Comparison of ENCODE assay signal across 27 cellular contexts in the genomic region with DNA sequence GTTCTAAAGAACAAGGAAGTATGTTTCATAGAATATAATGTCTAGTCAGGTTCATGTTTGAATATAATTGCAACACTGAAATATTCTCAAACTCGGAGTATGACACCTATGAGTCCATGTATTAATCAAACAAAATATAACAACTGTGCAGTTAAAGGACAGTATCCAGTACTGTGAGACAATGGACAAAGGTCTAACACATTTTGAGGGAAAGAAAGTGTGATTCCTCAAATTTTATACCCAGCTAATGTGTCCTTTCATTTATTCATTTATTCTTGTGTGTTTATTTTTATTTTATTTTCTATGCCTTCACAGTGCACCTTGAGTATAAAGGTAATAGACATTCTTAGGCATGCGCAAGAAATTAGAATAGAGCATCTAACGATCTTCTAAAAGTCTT.
"Had no signal": no experiment of that assay in that cellular context is flagged by ENCODE, and none has a peak within 500 bp of the region (broad histone marks: within the 10 kb centered on the region; RNA-seq: fewer than 3 reads in every experiment).

No MANE protein-coding gene starts in this region.

- H3K9me3 ChIP-seq: colonic mucosa had no signal

- FAIRE-seq: colon, endothelial cell of umbilical vein, frontal cortex had no signal

- H3K27me3 ChIP-seq: colonic mucosa, dorsolateral prefrontal cortex, esophagus muscularis mucosa, esophagus squamous epithelium, foreskin keratinocyte, gastrocnemius medialis, gastroesophageal sphincter, heart left ventricle, heart right ventricle had no signal

- H3K27ac ChIP-seq: colonic mucosa, coronary artery, dorsolateral prefrontal cortex, epithelial cell of prostate, esophagus muscularis mucosa, esophagus squamous epithelium, foreskin keratinocyte, gastrocnemius medialis, gastroesophageal sphincter, heart left ventricle, heart right ventricle had no signal

- DNase-seq: colonic mucosa; cortex of kidney; dermis blood vessel endothelial cell; dorsolateral prefrontal cortex; effector CD4-positive, alpha-beta T cell; effector CD8-positive, alpha-beta T cell; effector memory CD4-positive, alpha-beta T cell; effector memory CD8-positive, alpha-beta T cell; endodermal cell; erythroblast; esophagus squamous epithelium; foreskin fibroblast; foreskin keratinocyte; foreskin melanocyte; gastrocnemius medialis; glutamatergic neuron; head of caudate nucleus; heart left ventricle; heart right ventricle had no signal

- H3K4me1 ChIP-seq: colonic mucosa, esophagus muscularis mucosa, esophagus squamous epithelium, foreskin keratinocyte, gastrocnemius medialis, gastroesophageal sphincter, heart left ventricle, heart right ventricle had no signal

- ATAC-seq: effector memory CD8-positive, alpha-beta T cell; esophagus mucosa; foreskin keratinocyte; gastrocnemius medialis; gastroesophageal sphincter; heart left ventricle; heart right ventricle had no signal

- H3K4me3 ChIP-seq: colonic mucosa, coronary artery, dorsolateral prefrontal cortex, esophagus muscularis mucosa, esophagus squamous epithelium, gastrocnemius medialis, gastroesophageal sphincter, heart left ventricle, heart right ventricle had no signal

- H3K36me3 ChIP-seq: colonic mucosa, esophagus muscularis mucosa, esophagus squamous epithelium, gastrocnemius medialis, gastroesophageal sphincter, heart left ventricle, heart right ventricle had no signal
